8 cellular contexts compared by ENCODE assay signal in the genomic region with DNA sequence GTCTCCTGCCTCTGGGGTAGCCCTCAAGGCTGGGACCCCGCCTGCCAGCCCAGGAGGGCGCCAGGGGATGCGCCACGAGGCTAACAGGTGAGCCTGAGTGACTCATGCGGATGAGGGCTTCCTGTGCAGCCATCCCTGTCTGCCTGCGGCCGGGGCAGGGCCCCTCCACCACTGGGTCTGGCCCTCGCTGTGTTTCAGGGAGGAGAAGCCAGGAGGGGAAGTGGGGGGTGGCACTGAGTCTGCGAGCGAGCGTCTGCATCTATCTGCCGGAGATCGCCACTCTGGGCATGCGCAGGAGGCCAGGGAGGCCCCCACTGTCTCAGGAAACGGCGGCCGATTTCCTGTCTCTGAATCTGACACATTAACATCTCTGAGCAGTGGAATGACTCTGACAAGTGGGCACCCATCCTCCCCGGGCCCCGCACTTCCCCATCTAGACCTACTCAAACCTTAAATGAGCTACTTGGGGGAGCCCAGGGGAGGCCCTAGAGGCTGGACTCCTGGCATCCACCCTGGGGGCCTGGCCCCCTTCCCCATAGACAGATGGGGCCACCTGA. TPM values are rescaled to one million over a fixed set of nuclear protein-coding genes. Genes with fewer than 3 reads are reported as not detected.
DNase-seq lines count a peak whose midpoint lies in the region; ATAC-seq, FAIRE-seq and TF ChIP-seq lines count a peak whose summit lies in the region.
"Had no signal": no experiment of that assay in that cellular context is flagged by ENCODE, and none has a peak within 500 bp of the region (broad histone marks: within the 10 kb centered on the region; RNA-seq: fewer than 3 reads in every experiment).

No MANE protein-coding gene starts in this region.

- no peaks in the 10 kb centered on the region for H3K27me3 ChIP-seq in endothelial cell of umbilical vein (ENCODE audit: control insufficient read depth in 2 of 2, insufficient read depth in 2 of 2, low read length in 2 of 2)

- H3K4me2 ChIP-seq in endothelial cell of umbilical vein (ENCODE audit: insufficient read depth, low read length) = peak overlapping the region; percentile 81

- H3K4me1 ChIP-seq in endothelial cell of umbilical vein (ENCODE audit: control insufficient read depth, extremely low read depth, insufficient read depth, low read length) = peaks cover 22% of the 10 kb centered on the region

- peak overlapping the region; percentile 84 for H3K27ac ChIP-seq in endothelial cell of umbilical vein (ENCODE audit: insufficient read depth, low read depth, low read length)

- CTCF ChIA-PET in endothelial cell of umbilical vein (lab: Charles Lee) = interaction anchor here (0.5 to 1.7 kb wide), 2 partner anchors 12 to 63 kb away, joined by 3 read pairs; no protein-coding TSS in a partner anchor

- H3K9ac ChIP-seq in endothelial cell of umbilical vein (replicated peaks; ENCODE audit: extremely low read depth, insufficient read depth, low read length) = peak overlapping the region; percentile 65

- ATAC-seq in GM18868 (IDR thresholded peaks at IDR 0.05; ENCODE audit: unreplicated experiment) (peak; percentile 76), HG03039 (IDR thresholded peaks at IDR 0.05; ENCODE audit: unreplicated experiment) (peak; percentile 73)

- peak; percentile 58 for TF ChIP-seq POLR2A in endothelial cell of umbilical vein (IDR thresholded peaks at IDR 0.05; ENCODE audit: low read depth, low read length)

- DNase-seq in NCI-H510A treated with DMSO at 0.1 percent for 48 hours (lab: John Stamatoyannopoulos, UW) = peak; percentile 69
- DNase-seq in activated CD8-positive, alpha-beta memory T cell treated with anti-CD3 and anti-CD28 coated beads for 1 hour (ENCODE audit: extremely low read depth in 1 of 2, low read depth in 1 of 2) = peak; percentile 98 to 100
- peak; percentile 90 for DNase-seq in endothelial cell of umbilical vein (ENCODE audit: low read depth, low spot score)
- DNase-seq in middle frontal gyrus (ENCODE audit: extremely low spot score, low spot score) = peak; percentile 32
- peak; percentile 99 for DNase-seq in stimulated activated CD8-positive, alpha-beta memory T cell treated with anti-CD3 and anti-CD28 coated beads, Interleukin-4, amount 100 ng/mL, for 48 hours

- dilution Hi-C loops in endothelial cell of umbilical vein (cut with MboI; ENCODE audit: extremely low pct_ligation_motif_present, low sequenced_read_pairs) = no loop called here

- POLR2A ChIA-PET in endothelial cell of umbilical vein (lab: Charles Lee) = interaction anchor here (1.4 kb wide), 1 partner anchor 30 kb away, joined by 3 read pairs; no protein-coding TSS in a partner anchor

- peak overlapping the region; percentile 84 for H2AFZ ChIP-seq in endothelial cell of umbilical vein (ENCODE audit: low read depth, low read length)

- no peaks in the 10 kb centered on the region for H4K20me1 ChIP-seq in endothelial cell of umbilical vein (replicated peaks; ENCODE audit: control insufficient read depth, extremely low read depth, insufficient read depth, low read length)

- intact Hi-C loops in endothelial cell of umbilical vein (cut with micrococcal nuclease) = loop anchor here (1.0 to 2.0 kb wide), 4 partner anchors 8 to 46 kb away; a partner anchor contains a TSS

- no TSS peak for BruUV-seq in endothelial cell of umbilical vein (replicated peaks; lab: Mats Ljungman, UMichigan)

- H3K4me3 ChIP-seq in endothelial cell of umbilical vein (replicated peaks in 1 of 3; ENCODE audit: insufficient read depth in 1 of 3, low read depth in 1 of 3, low read length in 3 of 3) = peak overlapping the region in 1 of 3 experiments; percentile 15

- no peak for TF ChIP-seq CTCF in endothelial cell of umbilical vein (IDR thresholded peaks at IDR 0.05; ENCODE audit: extremely low read depth in 1 of 2, insufficient read depth in 1 of 2, low read depth in 1 of 2, low read length in 2 of 2)

- H3K9me3 ChIP-seq in endothelial cell of umbilical vein (replicated peaks; ENCODE audit: control insufficient read depth, insufficient read depth, low read length) = no peaks in the 10 kb centered on the region

- no peaks in the 10 kb centered on the region for H3K9me1 ChIP-seq in endothelial cell of umbilical vein (replicated peaks; ENCODE audit: control insufficient read depth, extremely low read depth, insufficient read depth, low read length)

- peak; percentile 97 for FAIRE-seq in endothelial cell of umbilical vein (lab: Jason Lieb, UNC)

- no peaks in the 10 kb centered on the region for H3K79me2 ChIP-seq in endothelial cell of umbilical vein (ENCODE audit: control insufficient read depth, insufficient read depth, low read length)

- peaks cover 0 to 2% of the 10 kb centered on the region in 2 experiments for H3K36me3 ChIP-seq in endothelial cell of umbilical vein (ENCODE audit: control insufficient read depth in 2 of 2, extremely low read depth in 1 of 2, insufficient read depth in 2 of 2, low read length in 2 of 2)

TF ChIP-seq in endothelial cell of umbilical vein, 7 proteins besides CTCF, POLR2A, EP300 and RAD21:
- peak; percentile 46 for TF ChIP-seq FOS (IDR thresholded peaks at IDR 0.05; ENCODE audit: borderline replicate concordance, insufficient read depth, low read length)
- TF ChIP-seq, protein P1, sequence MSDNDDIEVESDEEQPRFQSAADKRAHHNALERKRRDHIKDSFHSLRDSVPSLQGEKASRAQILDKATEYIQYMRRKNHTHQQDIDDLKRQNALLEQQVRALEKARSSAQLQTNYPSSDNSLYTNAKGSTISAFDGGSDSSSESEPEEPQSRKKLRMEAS (IDR thresholded peaks at IDR 0.05; ENCODE audit: insufficient read depth, insufficient read length) = no peak
- no peak for TF ChIP-seq MYC (IDR thresholded peaks at IDR 0.05; ENCODE audit: low read depth, low read length)
- TF ChIP-seq JUN (IDR thresholded peaks at IDR 0.05; ENCODE audit: borderline replicate concordance, insufficient read depth, insufficient read length, low read depth) = no peak
- TF ChIP-seq EZH2 (IDR thresholded peaks at IDR 0.05; ENCODE audit: borderline replicate concordance, low read depth, low read length, severe bottlenecking) = no peak
- peak; percentile 92 for TF ChIP-seq POLR2AphosphoS5 (IDR thresholded peaks at IDR 0.05; ENCODE audit: insufficient read depth, low read depth, low read length)
TF ChIP-seq in endothelial cell of umbilical vein: peak in this region for 2.

RNA-seq across cellular contexts. Expression of a gene that starts 19.7 kb away (rescaled TPM):
- total RNA-seq in endothelial cell of umbilical vein = 14.4 and 14.7 TPM in 2 replicates
- polyA plus RNA-seq in endothelial cell of umbilical vein = 2.2 and 2.3 TPM in 2 replicates
- polyA plus RNA-seq in endothelial cell of umbilical vein (2011; cell fraction: cytosol; rRNA removed) = 1.5 and 1.8 TPM in 2 replicates
- 5.0 and 6.1 TPM in 2 replicates for polyA plus RNA-seq in endothelial cell of umbilical vein (2011; cell fraction: nucleus; rRNA removed)
- polyA plus RNA-seq in endothelial cell of umbilical vein (2012) = 4.5 and 6.4 TPM in 2 replicates
- 2.0 and 2.7 TPM in 2 replicates for polyA minus RNA-seq in endothelial cell of umbilical vein
- polyA minus RNA-seq in endothelial cell of umbilical vein (2011; cell fraction: cytosol; rRNA and poly(A)+ RNA removed) = 8.4 TPM
- 2.3 and 7.0 TPM in 2 replicates for polyA minus RNA-seq in endothelial cell of umbilical vein (2011; cell fraction: nucleus; rRNA and poly(A)+ RNA removed)

RNA-seq across cellular contexts. Expression of a gene that starts 34.1 kb away (rescaled TPM):
- total RNA-seq in endothelial cell of umbilical vein = 42.4 and 47.9 TPM in 2 replicates
- polyA plus RNA-seq in endothelial cell of umbilical vein = 41.9 and 50.5 TPM in 2 replicates
- 17.5 and 25.6 TPM in 2 replicates for polyA plus RNA-seq in endothelial cell of umbilical vein (2011; cell fraction: cytosol; rRNA removed)
- 124 and 130 TPM in 2 replicates for polyA plus RNA-seq in endothelial cell of umbilical vein (2011; cell fraction: nucleus; rRNA removed)
- 25.6 and 28.5 TPM in 2 replicates for polyA plus RNA-seq in endothelial cell of umbilical vein (2012)
- polyA minus RNA-seq in endothelial cell of umbilical vein = 32.7 and 34.6 TPM in 2 replicates
- polyA minus RNA-seq in endothelial cell of umbilical vein (2011; cell fraction: cytosol; rRNA and poly(A)+ RNA removed) = 11.8 TPM
- 27.6 and 31.1 TPM in 2 replicates for polyA minus RNA-seq in endothelial cell of umbilical vein (2011; cell fraction: nucleus; rRNA and poly(A)+ RNA removed)

RNA-seq across cellular contexts. Expression of a gene that starts 41.5 kb away (rescaled TPM):
- not detected in 2 replicates for total RNA-seq in endothelial cell of umbilical vein
- not detected in 2 replicates for polyA plus RNA-seq in endothelial cell of umbilical vein
- not detected in 2 replicates for polyA plus RNA-seq in endothelial cell of umbilical vein (2011; cell fraction: cytosol; rRNA removed)
- polyA plus RNA-seq in endothelial cell of umbilical vein (2011; cell fraction: nucleus; rRNA removed) = not detected in 2 replicates
- not detected in 2 replicates for polyA plus RNA-seq in endothelial cell of umbilical vein (2012)
- not detected in 2 replicates for polyA minus RNA-seq in endothelial cell of umbilical vein
- polyA minus RNA-seq in endothelial cell of umbilical vein (2011; cell fraction: cytosol; rRNA and poly(A)+ RNA removed) = not detected
- not detected in 2 replicates for polyA minus RNA-seq in endothelial cell of umbilical vein (2011; cell fraction: nucleus; rRNA and poly(A)+ RNA removed)
- total RNA-seq: temporal lobe had no signal

RNA-seq across cellular contexts. Expression of a gene that starts 45.1 kb away (rescaled TPM):
- total RNA-seq in endothelial cell of umbilical vein = 3.7 and 4.5 TPM in 2 replicates
- polyA plus RNA-seq in endothelial cell of umbilical vein = 1.6 and 1.8 TPM in 2 replicates
- polyA plus RNA-seq in endothelial cell of umbilical vein (2011; cell fraction: cytosol; rRNA removed) = 1.6 and 1.9 TPM in 2 replicates
- 0.86 and 1.1 TPM in 2 replicates for polyA plus RNA-seq in endothelial cell of umbilical vein (2011; cell fraction: nucleus; rRNA removed)
- 2.1 and 2.4 TPM in 2 replicates for polyA plus RNA-seq in endothelial cell of umbilical vein (2012)
- polyA minus RNA-seq in endothelial cell of umbilical vein = 1.1 and 1.8 TPM in 2 replicates
- 8.2 TPM for polyA minus RNA-seq in endothelial cell of umbilical vein (2011; cell fraction: cytosol; rRNA and poly(A)+ RNA removed)
- polyA minus RNA-seq in endothelial cell of umbilical vein (2011; cell fraction: nucleus; rRNA and poly(A)+ RNA removed) = 0.14 and 0.38 TPM in 2 replicates

RNA-seq across cellular contexts. Expression of a gene that starts 48.2 kb away (rescaled TPM):
- total RNA-seq in endothelial cell of umbilical vein = 2.0 TPM in 1 of 2 replicates, not detected in the other
- 0.21 and 0.32 TPM in 2 replicates for polyA plus RNA-seq in endothelial cell of umbilical vein
- polyA plus RNA-seq in endothelial cell of umbilical vein (2011; cell fraction: cytosol; rRNA removed) = 0.12 and 0.25 TPM in 2 replicates
- polyA plus RNA-seq in endothelial cell of umbilical vein (2011; cell fraction: nucleus; rRNA removed) = 0.48 and 0.66 TPM in 2 replicates
- 0.96 and 1.4 TPM in 2 replicates for polyA plus RNA-seq in endothelial cell of umbilical vein (2012)
- polyA minus RNA-seq in endothelial cell of umbilical vein = not detected in 2 replicates
- polyA minus RNA-seq in endothelial cell of umbilical vein (2011; cell fraction: cytosol; rRNA and poly(A)+ RNA removed) = not detected
- not detected in 2 replicates for polyA minus RNA-seq in endothelial cell of umbilical vein (2011; cell fraction: nucleus; rRNA and poly(A)+ RNA removed)
- total RNA-seq: temporal lobe had no signal

Comparison
In these comparisons a context has a peak if more than half of its experiments do, and no peak if none do; other contexts are left out.
1. DNase-seq: peak in every context shown above with its lines; median percentile 99 in activated CD8-positive, alpha-beta memory T cell treated with anti-CD3 and anti-CD28 coated beads for 1 hour; 99 in stimulated activated CD8-positive, alpha-beta memory T cell treated with anti-CD3 and anti-CD28 coated beads, Interleukin-4, amount 100 ng/mL, for 48 hours; 90 in endothelial cell of umbilical vein; 69 in NCI-H510A treated with DMSO at 0.1 percent for 48 hours; 32 in middle frontal gyrus.